In the genomic region with DNA sequence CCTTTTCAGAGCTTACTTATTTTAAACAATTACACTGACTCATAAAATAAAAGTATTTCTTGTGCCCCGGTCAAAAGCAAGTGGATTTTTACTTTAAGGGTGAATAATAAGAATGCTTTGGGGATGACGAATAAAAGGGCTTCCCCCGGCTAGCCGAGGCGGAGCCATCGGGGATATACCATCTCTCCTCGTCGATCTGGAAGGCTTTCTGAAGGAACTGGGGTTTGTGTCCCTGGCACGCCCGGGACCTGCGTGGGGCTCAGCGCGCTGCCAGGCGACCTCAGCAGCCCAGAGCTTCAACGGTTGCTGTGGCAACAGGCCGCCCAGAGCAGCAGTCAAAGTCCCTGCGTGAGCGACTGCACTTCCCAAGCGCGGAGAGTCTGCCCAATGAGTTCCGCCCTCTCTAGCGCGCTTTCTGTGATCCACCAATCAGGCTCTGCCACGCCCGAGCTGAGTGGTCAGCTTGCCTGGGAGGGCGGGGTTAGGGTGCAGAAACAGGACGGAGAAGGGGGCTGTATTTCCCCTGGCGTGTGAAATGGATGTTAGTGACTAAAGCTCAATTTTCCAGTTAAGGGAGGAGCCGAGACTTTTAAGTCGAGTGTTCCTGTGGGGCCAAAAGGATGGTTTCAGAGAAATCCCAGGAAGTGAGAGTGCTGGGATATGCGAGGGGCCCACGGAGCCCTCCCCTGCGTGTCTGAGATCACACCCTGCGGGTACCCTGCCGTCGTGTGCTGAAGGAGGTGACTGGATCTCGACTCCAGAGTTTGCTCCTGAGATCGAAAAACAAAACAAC, we compare ENCODE assay signal across 8 cellular contexts. TPM values are rescaled to one million over a fixed set of nuclear protein-coding genes. Genes with fewer than 3 reads are reported as not detected.
DNase-seq lines count a peak whose midpoint lies in the region; ATAC-seq and TF ChIP-seq lines count a peak whose summit lies in the region.

No MANE protein-coding gene starts in this region.

- H2AFZ ChIP-seq in hepatocyte, result peak overlapping the region; percentile 61

- TF ChIP-seq CTCF in hepatocyte (IDR thresholded peaks at IDR 0.05; ENCODE audit: poor library complexity), result no peak

- H3K9ac ChIP-seq in rectal smooth muscle tissue (ENCODE audit: low read length), result peak overlapping the region; percentile 85

- intact Hi-C loops in aorta (cut with DNase I), result loop anchor here in 1 of 2 donors (5.0 to 10.0 kb wide), 3 partner anchors 34 to 453 kb away; partner anchors contain the start of genes MGST3 and TMCO1

- H3K36me3 ChIP-seq in hepatocyte (replicated peaks; ENCODE audit: insufficient read depth, low read depth) (no peaks in the 10 kb centered on the region), rectal smooth muscle tissue (ENCODE audit: control insufficient read depth, insufficient read depth, low read length) (no peaks in the 10 kb centered on the region), aorta (ENCODE audit: control insufficient read depth in 1 of 2, insufficient read depth in 2 of 2, low read length in 1 of 2) (no peaks in the 10 kb centered on the region)

- peak overlapping the region; percentile 25 for H3K4me3 ChIP-seq in hepatocyte
- H3K4me3 ChIP-seq in rectal smooth muscle tissue (ENCODE audit: low read length), result peak overlapping the region; percentile 90
- H3K4me3 ChIP-seq in aorta (ENCODE audit: low read length in 2 of 2), result peak overlapping the region; percentile 47 to 86

- H4K20me1 ChIP-seq in hepatocyte (ENCODE audit: insufficient read depth, poor library complexity, severe bottlenecking), result no peaks in the 10 kb centered on the region

- H3K4me1 ChIP-seq in hepatocyte (ENCODE audit: insufficient read depth) (peaks cover 4% of the 10 kb centered on the region), rectal smooth muscle tissue (ENCODE audit: control insufficient read depth, insufficient read depth, low read length) (no peaks in the 10 kb centered on the region), aorta (ENCODE audit: control insufficient read depth in 1 of 2, insufficient read depth in 2 of 2, low read length in 2 of 2) (peaks cover 0 to 5% of the 10 kb centered on the region in 2 donors)

- H3K4me2 ChIP-seq in hepatocyte, result peak overlapping the region; percentile 78

- H3K27ac ChIP-seq in hepatocyte (peak overlapping the region; percentile 75), rectal smooth muscle tissue (ENCODE audit: low read depth, low read length) (peak overlapping the region; percentile 71), aorta (ENCODE audit: low read depth in 1 of 2, low read length in 2 of 2) (peak overlapping the region; percentile 18 to 79)

- ATAC-seq in GM18502 (IDR thresholded peaks at IDR 0.05; ENCODE audit: poor library complexity, unreplicated experiment) (peak; percentile 96), HG02943 (IDR thresholded peaks at IDR 0.05; ENCODE audit: low read depth, unreplicated experiment) (peak; percentile 98), aorta (ENCODE audit: low FRiP score) (peak; percentile 99)

- H3K27me3 ChIP-seq in hepatocyte (peaks cover 13% of the 10 kb centered on the region), rectal smooth muscle tissue (ENCODE audit: control insufficient read depth, insufficient read depth, low read length) (peaks cover 3% of the 10 kb centered on the region), aorta (ENCODE audit: control insufficient read depth in 1 of 2, insufficient read depth in 2 of 2, low read length in 1 of 2) (no peaks in the 10 kb centered on the region)

- H3K9me3 ChIP-seq in hepatocyte (ENCODE audit: low read depth) (no peaks in the 10 kb centered on the region), aorta (ENCODE audit: control insufficient read depth, low read length) (no peaks in the 10 kb centered on the region)

- H3K79me2 ChIP-seq in hepatocyte, result no peaks in the 10 kb centered on the region

- no peaks in the 10 kb centered on the region for H3K9me2 ChIP-seq in hepatocyte (replicated peaks; ENCODE audit: insufficient read depth)

- 1% methylated on average over 33 of the region's 38 CpGs for WGBS in hepatocyte (ENCODE audit: low lambda C conversion rate, missing lambda C conversion rate)
- WGBS in aorta, 2 donors, result 0% methylated on average over 38 of the region's 38 CpGs

- peak; percentile 96 to 98 for DNase-seq in NCI-H187 (lab: John Stamatoyannopoulos, UW)
- DNase-seq in T-helper 9 cell, result peak; percentile 81
- peak; percentile 98 for DNase-seq in astrocyte of the hippocampus (ENCODE audit: low read depth, low spot score)
- peak; percentile 98 for DNase-seq in hepatocyte (ENCODE audit: low spot score)
- DNase-seq in aorta, result peak; percentile 99

RNA-seq across cellular contexts. Expression of gene MGST3, which starts 33.0 kb away (rescaled TPM):
- total RNA-seq in hepatocyte, result 188 and 206 TPM in 2 replicates
- 470 and 478 TPM in 2 replicates for polyA plus RNA-seq in hepatocyte
- total RNA-seq in aorta, result 100 to 1,000 TPM; 199 to 230 TPM
- polyA plus RNA-seq in aorta, result 100 to 1,000 TPM; 203 to 277 TPM

RNA-seq across cellular contexts. Expression of gene LRRC52, which starts 54.3 kb away (rescaled TPM):
- total RNA-seq in hepatocyte (not detected in 2 replicates), aorta (not detected)
- polyA plus RNA-seq in hepatocyte (not detected in 2 replicates), aorta (not detected)

Comparison
In these comparisons a context has a peak if more than half of its experiments do, and no peak if none do; other contexts are left out.
1. Peak in every context shown above with its lines: DNase-seq, ATAC-seq, H3K4me3 ChIP-seq and H3K27ac ChIP-seq.
2. H3K4me3 ChIP-seq: peak in every context shown above with its lines; median percentile 90 in rectal smooth muscle tissue; 66 in aorta; 25 in hepatocyte.